ENCODE assay signal across 24 cellular contexts in genomic region chr9:127389391-127390242, GRCh38. TPM values are rescaled to one million over a fixed set of nuclear protein-coding genes. Genes with fewer than 3 reads are reported as not detected.
DNase-seq lines count a peak whose midpoint lies in the region; ATAC-seq, FAIRE-seq and TF ChIP-seq lines count a peak whose summit lies in the region.
"Had no signal": no experiment of that assay in that cellular context is flagged by ENCODE, and none has a peak within 500 bp of the region (broad histone marks: within the 10 kb centered on the region; RNA-seq: fewer than 3 reads in every experiment).

No MANE protein-coding gene starts in this region.

- no peaks in the 10 kb centered on the region for H3K9me3 Mint-ChIP-seq in activated CD4-positive, alpha-beta T cell treated with anti-CD3 and anti-CD28 coated beads, Interleukin-2, amount 10 ng/mL, durations not matched to agents 7 days and 5 days
- H3K9me3 Mint-ChIP-seq: H9; stimulated activated naive B cell treated with anti-CD40 and anti-IgM and Interleukin-4, amounts not matched to agents 10 μg/mL and 1 μg/mL and 100 μg/mL, for 72 hours had no signal

- POLR2A ChIA-PET in HEK293T (lab: Yijun Ruan, JAX) = interaction anchor here (1.2 kb wide), 1 partner anchor 29 kb away, joined by 3 read pairs; no protein-coding TSS in a partner anchor
- POLR2A ChIA-PET in activated CD4-positive, alpha-beta T cell treated with anti-CD3 and anti-CD28 coated beads, Interleukin-2, amount 10 ng/mL, durations not matched to agents 7 days and 5 days (lab: Charles Lee) = no interaction called here

- no peaks in the 10 kb centered on the region for H3K36me3 Mint-ChIP-seq in activated CD4-positive, alpha-beta T cell treated with anti-CD3 and anti-CD28 coated beads, Interleukin-2, amount 10 ng/mL, durations not matched to agents 7 days and 5 days (ENCODE audit: low read depth)
- H3K36me3 Mint-ChIP-seq: naive thymus-derived CD4-positive, alpha-beta T cell; stimulated activated naive B cell treated with anti-CD40 and anti-IgM and Interleukin-4, amounts not matched to agents 10 μg/mL and 1 μg/mL and 100 μg/mL, for 72 hours had no signal

- TF ChIP-seq CTCF in GM13976 (IDR thresholded peaks at IDR 0.05; ENCODE audit: borderline replicate concordance, control extremely low read depth, extremely low read depth, insufficient read depth, missing control alignments) = no peak

- H3K27ac ChIP-seq in SJSA1 = peak overlapping the region; percentile 85
- H3K27ac ChIP-seq in small intestine (ENCODE audit: low read depth in 1 of 2, low read length in 1 of 2) = peak overlapping the region in 1 of 2 donors; percentile 55
- H3K27ac ChIP-seq: gastrocnemius medialis, right lobe of liver, thyroid gland had no signal

- H3K36me3 ChIP-seq in SJSA1 (no peaks in the 10 kb centered on the region), small intestine (ENCODE audit: control insufficient read depth in 2 of 2, insufficient read depth in 2 of 2, low read length in 2 of 2) (no peaks in the 10 kb centered on the region)
- H3K36me3 ChIP-seq: gastrocnemius medialis, right lobe of liver, SJCRH30, thyroid gland had no signal

- H3K27ac Mint-ChIP-seq in activated CD4-positive, alpha-beta T cell treated with anti-CD3 and anti-CD28 coated beads, Interleukin-2, amount 10 ng/mL, durations not matched to agents 7 days and 5 days = no peak overlapping the region
- H3K27ac Mint-ChIP-seq: stimulated activated naive B cell treated with anti-CD40 and anti-IgM and Interleukin-4, amounts not matched to agents 10 μg/mL and 1 μg/mL and 100 μg/mL, for 72 hours had no signal

- H3K4me3 Mint-ChIP-seq in activated CD4-positive, alpha-beta T cell treated with anti-CD3 and anti-CD28 coated beads, Interleukin-2, amount 10 ng/mL, durations not matched to agents 7 days and 5 days = no peak overlapping the region
- H3K4me3 Mint-ChIP-seq: H9; stimulated activated naive B cell treated with anti-CD40 and anti-IgM and Interleukin-4, amounts not matched to agents 10 μg/mL and 1 μg/mL and 100 μg/mL, for 72 hours had no signal

- no peaks in the 10 kb centered on the region for H3K27me3 ChIP-seq in SJSA1 (replicated peaks)
- no peaks in the 10 kb centered on the region for H3K27me3 ChIP-seq in small intestine (ENCODE audit: control insufficient read depth in 2 of 2, insufficient read depth in 2 of 2, low read length in 2 of 2)
- H3K27me3 ChIP-seq: esophagus muscularis mucosa, gastrocnemius medialis, right lobe of liver, SJCRH30, thyroid gland had no signal

- peak; percentile 79 for ATAC-seq in left colon
- no peak for ATAC-seq in HG03432 (IDR thresholded peaks at IDR 0.05; ENCODE audit: unreplicated experiment)
- ATAC-seq: gastrocnemius medialis; naive thymus-derived CD4-positive, alpha-beta T cell; stimulated activated naive B cell treated with anti-CD40 and anti-IgM and Interleukin-4, amounts not matched to agents 10 μg/mL and 1 μg/mL and 100 μg/mL, for 72 hours had no signal

- no peak for FAIRE-seq in small intestine (lab: Jason Lieb, UNC)
- FAIRE-seq: GM12892, kidney had no signal

- peaks cover 67% of the 10 kb centered on the region for H3K27me3 Mint-ChIP-seq in activated CD4-positive, alpha-beta T cell treated with anti-CD3 and anti-CD28 coated beads, Interleukin-2, amount 10 ng/mL, durations not matched to agents 7 days and 5 days

- WGBS in small intestine, 3 donors = 26 to 57% (median 40%) methylated on average over 4 of the region's 4 CpGs

- peaks cover 20% of the 10 kb centered on the region for H3K4me1 ChIP-seq in SJSA1 (replicated peaks)
- H3K4me1 ChIP-seq in small intestine (ENCODE audit: control insufficient read depth in 2 of 2, insufficient read depth in 1 of 2, low read depth in 1 of 2, low read length in 1 of 2) = peaks cover 2 to 7% of the 10 kb centered on the region in 2 donors
- H3K4me1 ChIP-seq: gastrocnemius medialis, thyroid gland had no signal

- DNase-seq in HEK293T (ENCODE audit: extremely low spot score) (no peak), SJSA1 (ENCODE audit: low read depth in 1 of 2, low spot score in 2 of 2) (no peak), left colon (peak; percentile 38 to 69), small intestine (peak; percentile 71), NCI-H1436 treated with DMSO at 0.1 percent for 48 hours (lab: John Stamatoyannopoulos, UW) (no peak), GM13976 (ENCODE audit: low spot score) (no peak)
- no peak for DNase-seq in activated CD4-positive, alpha-beta T cell treated with anti-CD3 and anti-CD28 coated beads, Interleukin-2, amount 10 ng/mL, durations not matched to agents 7 days and 5 days
- DNase-seq: activated naive CD4-positive, alpha-beta T cell; central memory CD4-positive, alpha-beta T cell; DMS79 treated with DMSO at 0.1 percent for 48 hours; effector CD8-positive, alpha-beta T cell; gastrocnemius medialis; H9; kidney; mammary epithelial cell; NCI-H1694; right lobe of liver; SJCRH30; stimulated activated naive B cell treated with anti-CD40 and anti-IgM and Interleukin-4, amounts not matched to agents 10 μg/mL and 1 μg/mL and 100 μg/mL, for 72 hours; thyroid gland had no signal

- H3K9me3 ChIP-seq in SJSA1 (replicated peaks) (no peaks in the 10 kb centered on the region), small intestine (ENCODE audit: control insufficient read depth, low read depth) (no peaks in the 10 kb centered on the region)
- H3K9me3 ChIP-seq: esophagus muscularis mucosa, gastrocnemius medialis, right lobe of liver, SJCRH30, thyroid gland had no signal

- peaks cover 29% of the 10 kb centered on the region for H3K4me1 Mint-ChIP-seq in activated CD4-positive, alpha-beta T cell treated with anti-CD3 and anti-CD28 coated beads, Interleukin-2, amount 10 ng/mL, durations not matched to agents 7 days and 5 days

- intact Hi-C loops in left colon (cut with DNase I, micrococcal nuclease) = no loop called here

- H3K4me3 ChIP-seq in SJSA1 (no peak overlapping the region), small intestine (ENCODE audit: low read depth in 1 of 2, low read length in 2 of 2) (no peak overlapping the region)
- H3K4me3 ChIP-seq: esophagus muscularis mucosa, gastrocnemius medialis, right lobe of liver, SJCRH30, thyroid gland had no signal

- in situ Hi-C loops in GM13976 (cut with MboI; ENCODE audit: low sequenced_read_pairs, unreplicated experiment) = no loop called here

- CTCF ChIA-PET in HEK293T (lab: Yijun Ruan, JAX) = no interaction called here
- CTCF ChIA-PET in activated CD4-positive, alpha-beta T cell treated with anti-CD3 and anti-CD28 coated beads, Interleukin-2, amount 10 ng/mL, durations not matched to agents 7 days and 5 days (lab: Charles Lee) = interaction anchor here (1.3 to 1.6 kb wide), 2 partner anchors 50 to 175 kb away, joined by 3 read pairs; no protein-coding TSS in a partner anchor

TF ChIP-seq in HEK293T, 16 proteins besides CTCF, POLR2A, EP300 and RAD21:
- peak; percentile 40; the same call in 1 of the 2 replicates for TF ChIP-seq ZNF384 (IDR thresholded peaks at IDR 0.05)
- no peak for TF ChIP-seq L3MBTL2 (conservative IDR thresholded peaks at IDR 0.05)
- TF ChIP-seq SP1 (IDR thresholded peaks at IDR 0.05) = no peak
- no peak for TF ChIP-seq FOXA1 (IDR thresholded peaks at IDR 0.05)
- no peak for TF ChIP-seq ARNT (IDR thresholded peaks at IDR 0.05)

RNA-seq across cellular contexts. Expression of gene SLC2A8, which starts 7.4 kb away (rescaled TPM):
- total RNA-seq in SJSA1 (2014; rRNA removed; shearing (Covaris generic)) = 17.4 and 35.2 TPM in 2 replicates
- total RNA-seq in left colon = 10 to 100 TPM; 18.1 to 28.6 TPM
- polyA plus RNA-seq in small intestine = 10 to 100 TPM; 17.2 to 21.4 (median 20.0) TPM
- 1 to 10 TPM; 4.3 to 4.6 TPM for total RNA-seq in activated CD4-positive, alpha-beta T cell treated with anti-CD3 and anti-CD28 coated beads, Interleukin-2, amount 10 ng/mL, durations not matched to agents 7 days and 5 days
- polyA plus RNA-seq: naive thymus-derived CD4-positive, alpha-beta T cell had no signal

RNA-seq across cellular contexts. Expression of gene ZNF79, which starts 34.6 kb away (rescaled TPM):
- total RNA-seq in SJSA1 (2014; rRNA removed; shearing (Covaris generic)) = 7.1 and 7.6 TPM in 2 replicates
- 1 to 10 TPM; 5.5 to 6.8 TPM for total RNA-seq in left colon
- polyA plus RNA-seq in small intestine = 1 to 10 TPM; 2.4 to 4.1 (median 2.5) TPM
- total RNA-seq in activated CD4-positive, alpha-beta T cell treated with anti-CD3 and anti-CD28 coated beads, Interleukin-2, amount 10 ng/mL, durations not matched to agents 7 days and 5 days = 10 to 100 TPM; 13.1 to 13.2 TPM

Comparison
In these comparisons a context has a peak if more than half of its experiments do, and no peak if none do; other contexts are left out.
1. DNase-seq: peak in left colon (2 of 2) and small intestine (single experiment); none in HEK293T (single experiment), SJSA1 (0 of 2), activated CD4-positive, alpha-beta T cell treated with anti-CD3 and anti-CD28 coated beads, Interleukin-2, amount 10 ng/mL, durations not matched to agents 7 days and 5 days (single experiment), NCI-H1436 treated with DMSO at 0.1 percent for 48 hours (single experiment) and GM13976 (single experiment).